ENCODE assay signal across 1 cellular context in genomic region chr19:51029718-51030117, GRCh38.
TF ChIP-seq lines count a peak whose summit lies in the region.

No MANE protein-coding gene starts in this region.

TF ChIP-seq in HCT116, 20 proteins besides CTCF, POLR2A, EP300 and RAD21:
- TF ChIP-seq EZH2 (IDR thresholded peaks at IDR 0.05) (no peak), JUND (IDR thresholded peaks at IDR 0.05) (no peak), ZFX (IDR thresholded peaks at IDR 0.05) (no peak), SP1 (IDR thresholded peaks at IDR 0.05; ENCODE audit: low read depth) (no peak), ATF3 (IDR thresholded peaks at IDR 0.05) (no peak), ELF1 (IDR thresholded peaks at IDR 0.05; ENCODE audit: borderline replicate concordance, low read depth) (no peak)
